ENCODE assay signal across 13 cellular contexts in the genomic region with DNA sequence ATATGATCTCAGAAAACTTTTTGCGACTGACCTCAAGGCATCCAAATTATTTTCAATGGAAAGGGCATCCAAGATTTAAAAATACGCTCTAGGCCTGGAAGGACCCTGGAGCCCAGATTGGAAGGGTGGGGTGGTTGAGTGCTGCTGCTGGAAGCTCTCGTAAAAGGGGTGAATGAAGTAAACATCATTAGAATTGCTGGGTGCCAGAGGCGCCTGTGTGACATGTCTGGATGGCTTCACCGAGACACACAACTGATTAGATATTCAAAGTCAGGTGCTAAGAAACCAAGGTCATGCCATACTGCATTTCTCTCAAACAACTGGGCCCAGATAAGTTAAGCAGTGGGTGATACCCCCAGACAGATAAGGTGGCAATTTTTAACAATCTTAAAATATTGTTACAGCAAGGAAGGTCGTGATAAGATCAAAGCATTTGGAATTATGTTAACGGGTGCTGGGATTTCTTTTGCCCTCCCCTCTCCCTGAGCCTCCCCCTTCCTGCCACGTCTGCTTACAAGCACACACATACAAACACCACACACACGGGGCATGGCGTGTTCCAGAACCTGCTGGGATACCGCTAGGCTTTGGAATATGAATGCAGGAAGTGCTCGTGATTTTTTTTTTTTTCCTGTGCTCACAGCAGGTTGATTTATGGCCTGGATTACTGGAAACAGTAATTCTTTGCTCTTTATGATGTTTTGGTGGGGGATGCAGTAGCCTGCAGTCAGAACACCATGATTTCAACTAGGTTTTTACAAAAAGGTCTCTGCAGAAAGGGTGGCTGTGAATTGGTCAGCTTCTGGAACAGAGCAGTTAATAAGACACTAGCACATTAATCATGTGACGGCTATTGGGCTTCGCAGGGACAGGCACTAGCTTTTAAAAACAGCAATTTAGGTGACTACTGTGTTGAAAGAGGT.
DNase-seq lines count a peak whose midpoint lies in the region; ATAC-seq and TF ChIP-seq lines count a peak whose summit lies in the region.
"Had no signal": no experiment of that assay in that cellular context is flagged by ENCODE, and none has a peak within 500 bp of the region (broad histone marks: within the 10 kb centered on the region; RNA-seq: fewer than 3 reads in every experiment).

No MANE protein-coding gene starts in this region.

- DNase-seq in COLO829 (ENCODE audit: low spot score) (peak; percentile 42), NCI-H748 treated with DMSO at 0.1 percent for 48 hours (lab: John Stamatoyannopoulos, UW) (peak; percentile 51), glomerular endothelial cell (ENCODE audit: extremely low read depth, low read depth, low spot score) (peak; percentile 72), neural crest cell (ENCODE audit: low read depth, low spot score) (no peak), CD14-positive monocyte (ENCODE audit: low spot score) (no peak), osteocyte (ENCODE audit: extremely low spot score, unreplicated experiment) (no peak)
- DNase-seq in activated CD4-positive, alpha-beta T cell treated with anti-CD3 and anti-CD28 coated beads, Interleukin-2, amount 50 U/mL, for 48 hours: no peak
- DNase-seq: activated naive CD4-positive, alpha-beta T cell treated with Interleukin-2 at 50 U/mL for 16 hours; naive thymus-derived CD4-positive, alpha-beta T cell; NCI-H510A; Peyer's patch; T1000 had no signal

- H3K4me1 Mint-ChIP-seq in neural crest cell (peaks cover 50% of the 10 kb centered on the region), CD14-positive monocyte (no peaks in the 10 kb centered on the region), osteocyte (ENCODE audit: unreplicated experiment) (no peaks in the 10 kb centered on the region)
- H3K4me1 Mint-ChIP-seq: naive thymus-derived CD4-positive, alpha-beta T cell had no signal

- no peaks in the 10 kb centered on the region for H3K36me3 Mint-ChIP-seq in neural crest cell (ENCODE audit: low read depth)
- no peaks in the 10 kb centered on the region for H3K36me3 Mint-ChIP-seq in CD14-positive monocyte
- H3K36me3 Mint-ChIP-seq in osteocyte (ENCODE audit: unreplicated experiment): no peaks in the 10 kb centered on the region
- H3K36me3 Mint-ChIP-seq: naive thymus-derived CD4-positive, alpha-beta T cell had no signal

- TF ChIP-seq CTCF in neural crest cell (conservative IDR thresholded peaks at IDR 0.05): no peak
- TF ChIP-seq CTCF in CD14-positive monocyte (IDR thresholded peaks at IDR 0.05): no peak
- TF ChIP-seq CTCF in osteocyte (IDR thresholded peaks at IDR 0.05): no peak

- H3K27ac Mint-ChIP-seq in neural crest cell (ENCODE audit: unreplicated experiment) (peak overlapping the region; percentile 37), CD14-positive monocyte (no peak overlapping the region), osteocyte (ENCODE audit: unreplicated experiment) (no peak overlapping the region)
- H3K27ac Mint-ChIP-seq: naive thymus-derived CD4-positive, alpha-beta T cell had no signal

- ATAC-seq in HG02642 (IDR thresholded peaks at IDR 0.05; ENCODE audit: poor library complexity, unreplicated experiment): no peak
- ATAC-seq: naive thymus-derived CD4-positive, alpha-beta T cell had no signal

- no peaks in the 10 kb centered on the region for H3K9me3 Mint-ChIP-seq in neural crest cell
- no peaks in the 10 kb centered on the region for H3K9me3 Mint-ChIP-seq in CD14-positive monocyte
- H3K9me3 Mint-ChIP-seq in osteocyte (ENCODE audit: unreplicated experiment): no peaks in the 10 kb centered on the region
- H3K9me3 Mint-ChIP-seq: naive thymus-derived CD4-positive, alpha-beta T cell had no signal

- H3K4me3 Mint-ChIP-seq in neural crest cell: no peak overlapping the region
- H3K4me3 Mint-ChIP-seq in CD14-positive monocyte: no peak overlapping the region
- no peak overlapping the region for H3K4me3 Mint-ChIP-seq in osteocyte (ENCODE audit: unreplicated experiment)
- H3K4me3 Mint-ChIP-seq: naive thymus-derived CD4-positive, alpha-beta T cell had no signal

- intact Hi-C loops in CD14-positive monocyte (cut with micrococcal nuclease): no loop called here

- no peaks in the 10 kb centered on the region for H3K27me3 Mint-ChIP-seq in neural crest cell (ENCODE audit: low read depth)
- peaks cover 4 to 9% (median 8%) of the 10 kb centered on the region in 3 donors for H3K27me3 Mint-ChIP-seq in CD14-positive monocyte (ENCODE audit: low read depth in 3 of 3)
- no peaks in the 10 kb centered on the region for H3K27me3 Mint-ChIP-seq in osteocyte (ENCODE audit: unreplicated experiment)

Comparison
In these comparisons a context has a peak if more than half of its experiments do, and no peak if none do; other contexts are left out.
1. DNase-seq: peak in COLO829 (single experiment), NCI-H748 treated with DMSO at 0.1 percent for 48 hours (single experiment) and glomerular endothelial cell (single experiment); none in neural crest cell (single experiment), CD14-positive monocyte (single experiment), activated CD4-positive, alpha-beta T cell treated with anti-CD3 and anti-CD28 coated beads, Interleukin-2, amount 50 U/mL, for 48 hours (0 of 2) and osteocyte (single experiment).